In the genomic region with DNA sequence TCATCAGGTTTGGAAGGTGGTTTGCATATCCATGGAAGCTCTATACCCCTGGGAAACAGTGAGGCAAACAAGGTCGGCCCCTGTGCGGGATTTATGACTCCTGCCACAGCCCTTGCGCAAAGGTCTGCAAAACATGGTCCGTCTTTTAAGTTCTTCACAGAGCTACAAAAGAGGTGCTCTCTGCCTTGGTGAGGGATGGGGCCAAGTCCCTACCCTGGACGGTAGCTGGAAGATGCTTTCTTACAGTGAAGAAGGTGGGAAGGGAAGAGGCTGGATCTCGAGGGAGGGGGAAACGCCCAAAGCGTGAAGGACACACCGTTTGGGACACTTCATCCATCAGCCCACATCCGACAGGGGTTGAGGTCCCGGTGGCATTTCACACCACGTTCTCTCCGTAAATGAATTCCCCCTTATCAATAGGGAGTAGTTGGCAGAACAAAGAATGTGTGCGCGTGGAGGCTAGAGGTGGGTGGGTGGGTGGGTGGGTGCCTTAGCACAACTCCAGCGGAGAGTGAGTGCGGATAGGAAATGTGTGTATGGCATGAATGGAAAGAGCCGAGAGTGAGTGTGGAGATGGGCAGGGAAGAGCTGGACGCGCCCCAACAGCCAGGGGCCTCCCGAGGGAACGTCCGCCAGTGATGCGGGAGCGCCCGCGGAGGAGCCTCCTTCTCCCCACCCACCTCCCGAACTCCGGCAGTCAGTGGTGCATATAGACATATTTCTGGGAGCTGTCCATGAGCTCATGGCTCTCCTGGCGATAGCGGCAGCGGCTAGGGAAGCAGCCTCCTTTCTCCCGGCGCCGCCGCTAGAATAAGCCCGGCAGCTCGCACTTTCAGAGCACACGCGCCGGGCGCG, we compare ENCODE assay signal across 8 cellular contexts.
A peak's percentile ranks its signal among the peaks of the same experiment; 100 is the strongest.
DNase-seq lines count a peak whose midpoint lies in the region; ATAC-seq and TF ChIP-seq lines count a peak whose summit lies in the region.

No MANE protein-coding gene starts in this region.

- H3K27me3 ChIP-seq in BLaER1 treated with 17β-estradiol and CSF1 and Interleukin-3, amounts not matched to agents 10 nM and 100 nM = peaks cover 52 to 81% (median 71%) of the 10 kb centered on the region in 11 experiments

- H3K9ac ChIP-seq in BLaER1 treated with 17β-estradiol and CSF1 and Interleukin-3, amounts not matched to agents 10 nM and 100 nM = no peak overlapping the region; a peak in 1 of 22 replicates

- TF ChIP-seq CTCF in glutamatergic neuron (IDR thresholded peaks at IDR 0.05; ENCODE audit: partially characterized antibody, unreplicated experiment) = no peak
- TF ChIP-seq CTCF in omental fat pad (IDR thresholded peaks at IDR 0.05) = no peak

- intact Hi-C loops in activated T-helper 2 cell treated with anti-CD3 and anti-CD28 coated beads, Interferon-gamma antibody, Interleukin-2, Interleukin-4, amounts not matched to agents 10 μg/mL and 5 μg/mL and 100 μg/mL, durations not matched to agents 14 hours and 24 hours and 36 hours (cut with micrococcal nuclease) = loop anchor here (10.0 kb wide), 1 partner anchor 60 kb away; no protein-coding TSS in a partner anchor

- peaks cover 0 to 11% (median 5%) of the 10 kb centered on the region in 10 experiments; a peak in 10 of 20 replicates for H3K4me1 ChIP-seq in BLaER1 treated with 17β-estradiol and CSF1 and Interleukin-3, amounts not matched to agents 10 nM and 100 nM

- no peak overlapping the region for H3K27ac ChIP-seq in BLaER1 treated with 17β-estradiol and CSF1 and Interleukin-3, amounts not matched to agents 10 nM and 100 nM

- H3K9me3 ChIP-seq in BLaER1 treated with 17β-estradiol and CSF1 and Interleukin-3, amounts not matched to agents 10 nM and 100 nM (replicated peaks in 1 of 11) = peaks cover 0 to 6% (median 0%) of the 10 kb centered on the region in 11 experiments; a peak in 4 of 22 replicates

- peaks cover 16% of the 10 kb centered on the region for H3K4me1 Mint-ChIP-seq in activated T-helper 2 cell treated with anti-CD3 and anti-CD28 coated beads, Interferon-gamma antibody, Interleukin-2, Interleukin-4, amounts not matched to agents 10 μg/mL and 5 μg/mL and 100 μg/mL, durations not matched to agents 14 hours and 24 hours and 36 hours (ENCODE audit: low read depth)
- peaks cover 9% of the 10 kb centered on the region for H3K4me1 Mint-ChIP-seq in glutamatergic neuron (ENCODE audit: low read depth, unreplicated experiment)

- no peaks in the 10 kb centered on the region; a peak in 1 of 22 replicates for H4K20me1 ChIP-seq in BLaER1 treated with 17β-estradiol and CSF1 and Interleukin-3, amounts not matched to agents 10 nM and 100 nM

- no peaks in the 10 kb centered on the region for H3K9me3 Mint-ChIP-seq in activated T-helper 2 cell treated with anti-CD3 and anti-CD28 coated beads, Interferon-gamma antibody, Interleukin-2, Interleukin-4, amounts not matched to agents 10 μg/mL and 5 μg/mL and 100 μg/mL, durations not matched to agents 14 hours and 24 hours and 36 hours
- H3K9me3 Mint-ChIP-seq in glutamatergic neuron (ENCODE audit: unreplicated experiment) = peaks cover 5% of the 10 kb centered on the region

- H3K27me3 Mint-ChIP-seq in activated T-helper 2 cell treated with anti-CD3 and anti-CD28 coated beads, Interferon-gamma antibody, Interleukin-2, Interleukin-4, amounts not matched to agents 10 μg/mL and 5 μg/mL and 100 μg/mL, durations not matched to agents 14 hours and 24 hours and 36 hours (ENCODE audit: low read depth) = peaks cover 55% of the 10 kb centered on the region
- H3K27me3 Mint-ChIP-seq in glutamatergic neuron (ENCODE audit: unreplicated experiment) = peaks cover 18% of the 10 kb centered on the region

- DNase-seq in LHCN-M2 (ENCODE audit: low read depth) = peak; percentile 54
- DNase-seq in activated T-helper 2 cell treated with anti-CD3 and anti-CD28 coated beads, Interferon-gamma antibody, Interleukin-2, Interleukin-4, amounts not matched to agents 10 μg/mL and 5 μg/mL and 100 μg/mL, durations not matched to agents 14 hours and 24 hours and 36 hours (ENCODE audit: low spot score) = no peak
- DNase-seq in glutamatergic neuron = peak; percentile 73
- DNase-seq in omental fat pad (ENCODE audit: low spot score) = no peak
- no peak for DNase-seq in ureter (ENCODE audit: low spot score)

- peak overlapping the region; percentile 79 to 95 (median 83) for H3K4me2 ChIP-seq in BLaER1 treated with 17β-estradiol and CSF1 and Interleukin-3, amounts not matched to agents 10 nM and 100 nM

- no peak overlapping the region for H3K27ac Mint-ChIP-seq in activated T-helper 2 cell treated with anti-CD3 and anti-CD28 coated beads, Interferon-gamma antibody, Interleukin-2, Interleukin-4, amounts not matched to agents 10 μg/mL and 5 μg/mL and 100 μg/mL, durations not matched to agents 14 hours and 24 hours and 36 hours
- H3K27ac Mint-ChIP-seq in glutamatergic neuron (ENCODE audit: unreplicated experiment) = peak overlapping the region; percentile 86

- no peaks in the 10 kb centered on the region for H3K36me3 Mint-ChIP-seq in activated T-helper 2 cell treated with anti-CD3 and anti-CD28 coated beads, Interferon-gamma antibody, Interleukin-2, Interleukin-4, amounts not matched to agents 10 μg/mL and 5 μg/mL and 100 μg/mL, durations not matched to agents 14 hours and 24 hours and 36 hours (ENCODE audit: low read depth)
- no peaks in the 10 kb centered on the region for H3K36me3 Mint-ChIP-seq in glutamatergic neuron (ENCODE audit: unreplicated experiment)

- no peaks in the 10 kb centered on the region for H3K36me3 ChIP-seq in BLaER1 treated with 17β-estradiol and CSF1 and Interleukin-3, amounts not matched to agents 10 nM and 100 nM

- ATAC-seq in GM19351 (IDR thresholded peaks at IDR 0.05; ENCODE audit: unreplicated experiment) (peak; percentile 7), omental fat pad (ENCODE audit: low FRiP score) (peak; percentile 87), HG02678 (IDR thresholded peaks at IDR 0.05; ENCODE audit: unreplicated experiment) (no peak)

- H3K4me3 Mint-ChIP-seq in activated T-helper 2 cell treated with anti-CD3 and anti-CD28 coated beads, Interferon-gamma antibody, Interleukin-2, Interleukin-4, amounts not matched to agents 10 μg/mL and 5 μg/mL and 100 μg/mL, durations not matched to agents 14 hours and 24 hours and 36 hours (ENCODE audit: low read depth) = peak overlapping the region; percentile 82
- peak overlapping the region; percentile 95 for H3K4me3 Mint-ChIP-seq in glutamatergic neuron (ENCODE audit: unreplicated experiment)

- H3K4me3 ChIP-seq in BLaER1 treated with 17β-estradiol and CSF1 and Interleukin-3, amounts not matched to agents 10 nM and 100 nM = peak overlapping the region; percentile 52 to 72 (median 60)

Comparison
In these comparisons a context has a peak if more than half of its experiments do, and no peak if none do; other contexts are left out.
1. DNase-seq: peak in LHCN-M2 (single experiment) and glutamatergic neuron (single experiment); none in activated T-helper 2 cell treated with anti-CD3 and anti-CD28 coated beads, Interferon-gamma antibody, Interleukin-2, Interleukin-4, amounts not matched to agents 10 μg/mL and 5 μg/mL and 100 μg/mL, durations not matched to agents 14 hours and 24 hours and 36 hours (single experiment), omental fat pad (single experiment) and ureter (single experiment).